ENCODE assay signal across 2 cellular contexts in genomic region chr17:44556114-44556853, GRCh38.
TF ChIP-seq lines count a peak whose summit lies in the region.

No MANE protein-coding gene starts in this region.

TF ChIP-seq in IMR-90, 13 proteins besides CTCF, POLR2A, EP300 and RAD21 (continued from another document):
- TF ChIP-seq ELK1 (IDR thresholded peaks at IDR 0.05; ENCODE audit: borderline replicate concordance, low read depth, low read length) (no peak), MAZ (IDR thresholded peaks at IDR 0.05; ENCODE audit: borderline replicate concordance, low read depth, low read length) (no peak)

TF ChIP-seq in liver, 16 proteins besides CTCF, POLR2A, EP300 and RAD21 (continued from another document):
- no peak for TF ChIP-seq GABPA (IDR thresholded peaks at IDR 0.05 in 1 of 2, conservative IDR thresholded peaks at IDR 0.05 in 1 of 2)
